In the genomic region with DNA sequence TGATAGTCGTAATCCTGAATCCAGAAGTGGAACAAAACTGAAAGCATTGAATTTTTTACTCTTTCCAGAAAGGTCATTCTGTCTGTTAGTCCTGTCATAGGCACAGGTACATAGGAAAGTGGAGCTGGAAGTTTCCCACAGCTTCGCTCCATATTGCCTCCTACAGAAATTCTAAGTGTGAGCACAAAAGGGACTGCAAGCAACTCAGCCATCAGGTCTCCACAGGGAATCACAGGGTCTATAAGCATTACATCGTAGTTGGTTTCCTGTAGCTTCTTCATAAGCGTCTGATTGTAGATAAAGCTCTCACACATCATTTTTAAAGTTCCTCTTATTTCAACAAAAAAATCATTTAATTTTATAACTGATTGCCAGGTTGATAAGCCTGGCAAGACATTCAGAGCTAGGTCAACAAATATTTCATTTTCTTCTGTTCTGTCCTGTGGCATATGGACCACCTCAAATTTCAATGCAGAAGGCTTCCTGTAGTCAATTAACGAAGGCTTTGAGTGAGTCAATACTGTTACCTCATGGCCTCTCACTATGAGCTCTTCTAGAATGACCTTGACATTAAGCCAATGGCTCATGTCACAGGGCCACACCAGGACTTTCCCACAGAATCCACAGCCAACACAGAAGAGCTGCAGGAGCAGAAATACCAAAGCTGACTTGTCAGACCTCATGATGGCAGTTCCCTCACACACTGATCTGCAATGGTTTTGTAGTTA, we compare ENCODE assay signal across 1 cellular context.
TF ChIP-seq lines count a peak whose summit lies in the region.

Gene UGT2A3, minus strand, starts transcription at position 727 of the 728 bp plus-strand sequence. Its CDS starts 44 bp downstream, at position 683.

TF ChIP-seq in H1, 55 proteins besides CTCF, POLR2A, EP300 and RAD21:
- no peak for TF ChIP-seq JUN (IDR thresholded peaks at IDR 0.05; ENCODE audit: low read depth, low read length)
- no peak for TF ChIP-seq USF2 (IDR thresholded peaks at IDR 0.05; ENCODE audit: low read length)
- no peak for TF ChIP-seq ATF3 (IDR thresholded peaks at IDR 0.05; ENCODE audit: insufficient read depth, low read depth, low read length)
- TF ChIP-seq GABPA (IDR thresholded peaks at IDR 0.05; ENCODE audit: borderline replicate concordance, insufficient read depth, low read length), result no peak
